Comparison of ENCODE assay signal across 18 cellular contexts in genomic region chr1:29460211-29460610, GRCh38.
"Had no signal": no experiment of that assay in that cellular context is flagged by ENCODE, and none has a peak within 500 bp of the region (broad histone marks: within the 10 kb centered on the region; RNA-seq: fewer than 3 reads in every experiment).

No MANE protein-coding gene starts in this region.

- H3K9me3 ChIP-seq: thyroid gland had no signal

- H3K4me1 ChIP-seq: ascending aorta, thyroid gland had no signal

- H3K27me3 ChIP-seq: ascending aorta, cardiac muscle cell, thyroid gland had no signal

- H3K27ac ChIP-seq: ascending aorta, cardiac muscle cell, thyroid gland had no signal

- H3K36me3 ChIP-seq: ascending aorta, cardiac muscle cell, thyroid gland had no signal

- ATAC-seq: esophagus mucosa, left colon, right cardiac atrium had no signal

- DNase-seq: activated CD4-positive, alpha-beta T cell treated with anti-CD3 and anti-CD28 coated beads for 4 hours; activated CD4-positive, alpha-beta T cell treated with anti-CD3 and anti-CD28 coated beads, Interleukin-2, amount 50 U/mL, for 4 hours; activated gamma-delta T cell; activated naive CD4-positive, alpha-beta T cell treated with anti-CD3 and anti-CD28 coated beads, Interleukin-2, amount 10 ng/mL, durations not matched to agents 7 days and 5 days; activated naive CD8-positive, alpha-beta T cell treated with anti-CD3 and anti-CD28 coated beads, Interleukin-2, amount 10 ng/mL, durations not matched to agents 7 days and 5 days; cortex of kidney; foreskin fibroblast; hypothalamus; immature natural killer cell; kidney; left colon; mammary epithelial cell; occipital lobe; right cardiac atrium; thyroid gland had no signal

- H3K4me3 ChIP-seq: ascending aorta, cardiac muscle cell, thyroid gland had no signal
